Comparison of ENCODE assay signal across 8 cellular contexts in genomic region chr17:77437017-77437416, GRCh38.
A peak's percentile ranks its signal among the peaks of the same experiment; 100 is the strongest.
DNase-seq lines count a peak whose midpoint lies in the region; ATAC-seq and TF ChIP-seq lines count a peak whose summit lies in the region.

No MANE protein-coding gene starts in this region.

- H3K4me1 ChIP-seq in uterus (peaks cover 22 to 54% of the 10 kb centered on the region in 2 donors), BE2C (peaks cover 85% of the 10 kb centered on the region), prostate gland (replicated peaks) (peaks cover 23% of the 10 kb centered on the region)

- TF ChIP-seq CTCF in HL-60 (IDR thresholded peaks at IDR 0.05; ENCODE audit: insufficient read depth, low read length) (no peak), uterus (IDR thresholded peaks at IDR 0.05) (no peak), BE2C (IDR thresholded peaks at IDR 0.05; ENCODE audit: low read depth, low read length) (no peak), prostate gland (IDR thresholded peaks at IDR 0.05) (no peak)
- no peak for TF ChIP-seq CTCF in activated CD8-positive, alpha-beta T cell treated with anti-CD3 and anti-CD28 coated beads for 36 hours (IDR thresholded peaks at IDR 0.05)

- intact Hi-C loops in activated CD8-positive, alpha-beta T cell treated with anti-CD3 and anti-CD28 coated beads for 36 hours (cut with micrococcal nuclease), result loop anchor here (5.0 kb wide), 1 partner anchor 105 kb away; no protein-coding TSS in a partner anchor
- intact Hi-C loops in uterus (cut with DNase I; ENCODE audit: low total_unique reads) (no loop called here), prostate gland (cut with DNase I) (loop anchor here (10.0 kb wide), 1 partner anchor 168 kb away; no protein-coding TSS in a partner anchor)

- 20% methylated on average over 10 of the region's 10 CpGs for WGBS in prostate gland

- no peaks in the 10 kb centered on the region for H3K9me3 Mint-ChIP-seq in activated CD8-positive, alpha-beta T cell treated with anti-CD3 and anti-CD28 coated beads for 36 hours

- H3K27me3 ChIP-seq in HL-60 (ENCODE audit: insufficient read depth, poor library complexity, severe bottlenecking) (no peaks in the 10 kb centered on the region), uterus (no peaks in the 10 kb centered on the region), BE2C (no peaks in the 10 kb centered on the region), prostate gland (replicated peaks; ENCODE audit: insufficient read depth) (no peaks in the 10 kb centered on the region)

- H3K4me3 Mint-ChIP-seq in activated CD8-positive, alpha-beta T cell treated with anti-CD3 and anti-CD28 coated beads for 36 hours, result peak overlapping the region; percentile 89

- peaks cover 29% of the 10 kb centered on the region for H3K36me3 Mint-ChIP-seq in activated CD8-positive, alpha-beta T cell treated with anti-CD3 and anti-CD28 coated beads for 36 hours (ENCODE audit: low read depth)

- TF ChIP-seq POLR2A in uterus (IDR thresholded peaks at IDR 0.05) (no peak), prostate gland (IDR thresholded peaks at IDR 0.05) (no peak)

- ATAC-seq in activated CD8-positive, alpha-beta T cell treated with anti-CD3 and anti-CD28 coated beads for 36 hours, result no peak
- no peak for ATAC-seq in HG03571 (IDR thresholded peaks at IDR 0.05; ENCODE audit: unreplicated experiment)

- in situ Hi-C loops in ACHN (cut with HindIII; ENCODE audit: low pct_ligation_motif_present, low pct_unique_long_range_greater_than_20kb, low sequenced_read_pairs), result loop anchor here (25.0 kb wide), 1 partner anchor 100 kb away; no protein-coding TSS in a partner anchor

- H3K27me3 Mint-ChIP-seq in activated CD8-positive, alpha-beta T cell treated with anti-CD3 and anti-CD28 coated beads for 36 hours, result no peaks in the 10 kb centered on the region

- peaks cover 85% of the 10 kb centered on the region for H3K4me1 Mint-ChIP-seq in activated CD8-positive, alpha-beta T cell treated with anti-CD3 and anti-CD28 coated beads for 36 hours (ENCODE audit: low read depth)

- no peaks in the 10 kb centered on the region for H3K9me3 ChIP-seq in uterus
- no peaks in the 10 kb centered on the region for H3K9me3 ChIP-seq in BE2C
- H3K9me3 ChIP-seq in prostate gland, result no peaks in the 10 kb centered on the region

- H3K27ac Mint-ChIP-seq in activated CD8-positive, alpha-beta T cell treated with anti-CD3 and anti-CD28 coated beads for 36 hours, result peak overlapping the region; percentile 91

- H3K27ac ChIP-seq in HL-60 (replicated peaks) (no peak overlapping the region), uterus (peak overlapping the region; percentile 41 to 71), prostate gland (peak overlapping the region in 1 of 2 donors; percentile 36)

- H3K36me3 ChIP-seq in uterus (no peaks in the 10 kb centered on the region), BE2C (peaks cover 3% of the 10 kb centered on the region), prostate gland (no peaks in the 10 kb centered on the region)

- POLR2A ChIA-PET in activated CD8-positive, alpha-beta T cell treated with anti-CD3 and anti-CD28 coated beads for 36 hours (lab: Charles Lee), result interaction anchor here (1.3 to 15.9 kb wide), 8 partner anchors 9 to 58 kb away, joined by 3 to 410 read pairs (median 10); no protein-coding TSS in a partner anchor

- DNase-seq in ACHN, result peak; percentile 21
- DNase-seq in HL-60 (ENCODE audit: low read depth in 1 of 2, low spot score in 1 of 2), result peak; percentile 88
- no peak for DNase-seq in activated CD8-positive, alpha-beta T cell treated with anti-CD3 and anti-CD28 coated beads for 36 hours
- DNase-seq in hepatic stellate cell (ENCODE audit: low spot score), result peak; percentile 66
- peak in 1 of 2 donors; percentile 68 for DNase-seq in uterus
- DNase-seq in BE2C, result no peak
- no peak for DNase-seq in prostate gland (ENCODE audit: low spot score)

- CTCF ChIA-PET in activated CD8-positive, alpha-beta T cell treated with anti-CD3 and anti-CD28 coated beads for 36 hours (lab: Charles Lee), result interaction anchor here (1.2 to 2.6 kb wide), 5 partner anchors 8 to 105 kb away, joined by 3 to 10 read pairs (median 6); no protein-coding TSS in a partner anchor

- no peak overlapping the region for H3K4me3 ChIP-seq in HL-60 (replicated peaks; ENCODE audit: insufficient read depth, low read length)
- no peak overlapping the region for H3K4me3 ChIP-seq in uterus
- H3K4me3 ChIP-seq in BE2C (ENCODE audit: low read depth, low read length), result no peak overlapping the region
- no peak overlapping the region for H3K4me3 ChIP-seq in prostate gland

Comparison
In these comparisons a context has a peak if more than half of its experiments do, and no peak if none do; other contexts are left out.
1. DNase-seq: peak in ACHN (single experiment), HL-60 (2 of 2) and hepatic stellate cell (single experiment); none in activated CD8-positive, alpha-beta T cell treated with anti-CD3 and anti-CD28 coated beads for 36 hours (single experiment), BE2C (single experiment) and prostate gland (single experiment).